In genomic region chr11:116071241-116071640, GRCh38 we compare ENCODE assay signal across 19 cellular contexts.
"Had no signal": no experiment of that assay in that cellular context is flagged by ENCODE, and none has a peak within 500 bp of the region (broad histone marks: within the 10 kb centered on the region; RNA-seq: fewer than 3 reads in every experiment).

No MANE protein-coding gene starts in this region.

- DNase-seq: cortex of kidney; effector memory CD8-positive, alpha-beta T cell; erythroblast; gastrocnemius medialis; head of caudate nucleus; left cardiac atrium; left lung; natural killer cell; right lobe of liver; small intestine; stimulated activated CD4-positive, alpha-beta T cell treated with anti-CD3 and anti-CD28 coated beads, Interleukin-15, amount 100 ng/mL, for 24 hours; stimulated activated CD4-positive, alpha-beta T cell treated with anti-CD3 and anti-CD28 coated beads, Interleukin-2, amount 100 ng/mL, for 48 hours; stimulated activated naive B cell treated with anti-CD40 and anti-IgM and Interleukin-4, amounts not matched to agents 10 μg/mL and 1 μg/mL and 100 μg/mL, for 72 hours; upper lobe of right lung; uterus had no signal

- H3K79me2 ChIP-seq: parathyroid adenoma had no signal

- H3K4me1 ChIP-seq: gastrocnemius medialis, left lung, parathyroid adenoma, right lobe of liver, upper lobe of right lung, uterus had no signal

- H3K4me3 ChIP-seq: gastrocnemius medialis, left lung, right lobe of liver, thoracic aorta, tibial nerve, upper lobe of right lung, uterus had no signal

- H3K27ac ChIP-seq: gastrocnemius medialis, left lung, parathyroid adenoma, right lobe of liver, thoracic aorta, tibial nerve, upper lobe of right lung, uterus had no signal

- H3K27me3 ChIP-seq: right lobe of liver, uterus had no signal

- FAIRE-seq: endometrium, small intestine had no signal

- H3K36me3 ChIP-seq: gastrocnemius medialis, left lung, right lobe of liver, thoracic aorta, tibial nerve, upper lobe of right lung, uterus had no signal

- ATAC-seq: effector memory CD8-positive, alpha-beta T cell; gastrocnemius medialis; left cardiac atrium; natural killer cell; right lobe of liver; stimulated activated naive B cell treated with anti-CD40 and anti-IgM and Interleukin-4, amounts not matched to agents 10 μg/mL and 1 μg/mL and 100 μg/mL, for 72 hours; upper lobe of right lung had no signal

- H3K9ac ChIP-seq: parathyroid adenoma had no signal
